ENCODE assay signal across 8 cellular contexts in the genomic region with DNA sequence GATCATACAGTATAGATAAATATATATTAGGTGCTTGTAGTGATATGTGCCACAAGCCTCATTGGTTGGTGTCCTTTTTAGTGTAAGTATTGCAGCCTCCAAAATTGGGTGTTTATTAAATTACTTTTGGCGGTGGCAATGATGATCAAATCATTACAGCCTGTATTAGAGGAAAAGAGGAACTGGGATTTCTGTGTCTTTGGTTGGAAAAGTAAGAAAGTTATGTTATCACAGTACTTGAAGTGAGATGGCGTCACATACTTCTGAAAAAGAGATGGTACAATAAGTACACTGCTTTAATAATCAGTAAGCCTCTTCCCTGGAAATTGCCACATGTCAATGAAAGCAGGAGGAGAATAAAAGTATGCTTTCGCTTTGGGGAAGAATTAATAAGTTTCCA. TPM values are rescaled to one million over a fixed set of nuclear protein-coding genes. Genes with fewer than 3 reads are reported as not detected.
DNase-seq lines count a peak whose midpoint lies in the region; ATAC-seq and TF ChIP-seq lines count a peak whose summit lies in the region.

No MANE protein-coding gene starts in this region.

- H3K4me1 Mint-ChIP-seq in neural progenitor cell: no peaks in the 10 kb centered on the region

- peak overlapping the region; percentile 78 for H3K4me3 ChIP-seq in GM06990 (replicated peaks; ENCODE audit: low read depth, low read length)
- peak overlapping the region; percentile 80 for H3K4me3 ChIP-seq in HUES48 (ENCODE audit: low read depth, low read length)
- peak overlapping the region; percentile 58 to 81 (median 64) for H3K4me3 ChIP-seq in mammary epithelial cell (replicated peaks in 1 of 3; ENCODE audit: insufficient read depth in 1 of 3, low read depth in 2 of 3, low read length in 3 of 3)
- peak overlapping the region; percentile 70 for H3K4me3 ChIP-seq in neural progenitor cell

- dilution Hi-C loops in mammary epithelial cell (cut with HindIII; ENCODE audit: low sequenced_read_pairs): no loop called here

- CTCF ChIA-PET in mammary epithelial cell (lab: Charles Lee; ENCODE audit: low non-redundant PET): interaction anchor here (0.6 kb wide), 2 partner anchors 30 to 82 kb away, joined by 3 read pairs; no protein-coding TSS in a partner anchor

- H3K27ac Mint-ChIP-seq in neural progenitor cell: no peak overlapping the region

- H3K27me3 Mint-ChIP-seq in neural progenitor cell (ENCODE audit: insufficient read depth, low read depth): no peaks in the 10 kb centered on the region

- H3F3A ChIP-seq in neural progenitor cell (ENCODE audit: low read depth): no peaks in the 10 kb centered on the region

- H3K79me2 ChIP-seq in mammary epithelial cell (ENCODE audit: insufficient read depth, low read length) (peaks cover 22% of the 10 kb centered on the region), neural progenitor cell (ENCODE audit: low read depth) (no peaks in the 10 kb centered on the region)

- H3K4me2 ChIP-seq in mammary epithelial cell (ENCODE audit: insufficient read depth, low read depth, low read length) (peak overlapping the region; percentile 81), neural progenitor cell (peak overlapping the region; percentile 75)

- ATAC-seq in HG03039 (IDR thresholded peaks at IDR 0.05; ENCODE audit: unreplicated experiment): no peak
- no peak for ATAC-seq in activated CD4-positive, CD25-positive, alpha-beta regulatory T cell treated with anti-CD3 and anti-CD28 coated beads, Interleukin-2, amount 50 U/mL, for 24 hours

- H3K9me3 ChIP-seq in HUES48 (ENCODE audit: control insufficient read depth, insufficient read depth, low read length) (no peaks in the 10 kb centered on the region), mammary epithelial cell (replicated peaks; ENCODE audit: insufficient read depth, low read length) (no peaks in the 10 kb centered on the region), neural progenitor cell (ENCODE audit: low read depth) (no peaks in the 10 kb centered on the region)

- TF ChIP-seq CTCF in GM06990 (IDR thresholded peaks at IDR 0.05; ENCODE audit: insufficient read depth, low read length, poor library complexity, severe bottlenecking) (no peak), mammary epithelial cell (conservative IDR thresholded peaks at IDR 0.05 in 1 of 2, IDR thresholded peaks at IDR 0.05 in 1 of 2; ENCODE audit: extremely low read depth in 1 of 2, insufficient read depth in 1 of 2, low read depth in 1 of 2, low read length in 2 of 2) (no peak), neural progenitor cell (IDR thresholded peaks at IDR 0.05) (no peak)

- H3K27me3 ChIP-seq in GM06990 (replicated peaks; ENCODE audit: control insufficient read depth, insufficient read depth, low read length) (no peaks in the 10 kb centered on the region), HUES48 (ENCODE audit: control insufficient read depth, insufficient read depth, low read length) (peaks cover 11% of the 10 kb centered on the region), mammary epithelial cell (ENCODE audit: insufficient read depth, low read length) (no peaks in the 10 kb centered on the region), neural progenitor cell (peaks cover 87% of the 10 kb centered on the region)

- intact Hi-C loops in mammary epithelial cell (cut with micrococcal nuclease): loop anchor here (1.0 to 10.0 kb wide), 4 partner anchors 12 to 107 kb away; partner anchors contain the start of genes MPZL2 and UBE4A

- no TSS peak for BruUV-seq in mammary epithelial cell (replicated peaks; lab: Mats Ljungman, UMichigan)

- peak overlapping the region; percentile 95; the same call in 1 of the 2 replicates for H3K9ac ChIP-seq in HUES48 (ENCODE audit: low read depth, low read length)
- H3K9ac ChIP-seq in mammary epithelial cell (ENCODE audit: insufficient read depth, low read length): peak overlapping the region; percentile 96
- no peak overlapping the region for H3K9ac ChIP-seq in neural progenitor cell

- peak overlapping the region; percentile 99 for H3K27ac ChIP-seq in HUES48 (ENCODE audit: low read depth, low read length)
- peak overlapping the region; percentile 96 for H3K27ac ChIP-seq in mammary epithelial cell (ENCODE audit: insufficient read depth, low read depth, low read length)
- no peak overlapping the region for H3K27ac ChIP-seq in neural progenitor cell

- no peaks in the 10 kb centered on the region for H3K36me3 Mint-ChIP-seq in neural progenitor cell

- H3K9me3 Mint-ChIP-seq in neural progenitor cell: peaks cover 3% of the 10 kb centered on the region

- peak overlapping the region; percentile 82 for H3K4me3 Mint-ChIP-seq in neural progenitor cell

- no peaks in the 10 kb centered on the region for H4K20me1 ChIP-seq in mammary epithelial cell (ENCODE audit: insufficient read depth, low read length)
- H4K20me1 ChIP-seq in neural progenitor cell (ENCODE audit: low read depth): no peaks in the 10 kb centered on the region

- H3K4me1 ChIP-seq in HUES48 (ENCODE audit: control insufficient read depth, insufficient read depth, low read length) (0 out of 2 replicates have a peak, but pooled peaks cover 3% of the 10 kb centered on the region), mammary epithelial cell (ENCODE audit: insufficient read depth, low read length) (no peaks in the 10 kb centered on the region), neural progenitor cell (peaks cover 5% of the 10 kb centered on the region)

- H3K36me3 ChIP-seq in GM06990 (ENCODE audit: control insufficient read depth, insufficient read depth, low read length) (no peaks in the 10 kb centered on the region), HUES48 (ENCODE audit: control insufficient read depth, insufficient read depth, low read length) (no peaks in the 10 kb centered on the region), mammary epithelial cell (ENCODE audit: insufficient read depth, low read length) (peaks cover 14% of the 10 kb centered on the region), neural progenitor cell (no peaks in the 10 kb centered on the region)

- 57% methylated on average over 3 of the region's 3 CpGs for WGBS in mammary epithelial cell (ENCODE audit: low coverage, missing lambda C conversion rate)

- in situ Hi-C loops in mammary epithelial cell (cut with MboI; ENCODE audit: low sequenced_read_pairs in 2 of 2): no loop called here

- no peak for DNase-seq in GM06990 (ENCODE audit: extremely low read depth, insufficient read length)
- no peak for DNase-seq in mammary epithelial cell
- DNase-seq in neural progenitor cell (ENCODE audit: low spot score): no peak
- DNase-seq in GOT3 (lab: John Stamatoyannopoulos, UW): no peak
- no peak for DNase-seq in stimulated activated CD8-positive, alpha-beta memory T cell treated with anti-CD3 and anti-CD28 coated beads, Interleukin-4, amount 100 ng/mL, for 48 hours

- H2AFZ ChIP-seq in mammary epithelial cell (ENCODE audit: low read depth, low read length) (peak overlapping the region; percentile 37), neural progenitor cell (replicated peaks) (peak overlapping the region; percentile 100)

RNA-seq across cellular contexts. Expression of gene MPZL3, which starts 0.5 kb away (rescaled TPM):
- total RNA-seq in mammary epithelial cell: 10 to 100 TPM; 10.9 to 25.7 TPM
- polyA plus RNA-seq in mammary epithelial cell: 4.3 TPM
- 25.3 TPM for polyA minus RNA-seq in mammary epithelial cell
- total RNA-seq in neural progenitor cell (ENCODE audit: low replicate concordance): 1.1 and 5.7 TPM in 2 replicates

RNA-seq across cellular contexts. Expression of gene MPZL2, which starts 11.4 kb away (rescaled TPM):
- total RNA-seq in mammary epithelial cell (10 to 100 TPM; 82.5 to 92.3 TPM), neural progenitor cell (ENCODE audit: low replicate concordance) (1.9 and 2.3 TPM in 2 replicates)
- polyA plus RNA-seq in mammary epithelial cell: 82.9 TPM
- polyA minus RNA-seq in mammary epithelial cell: 105 TPM

RNA-seq across cellular contexts. Expression of gene JAML, which starts 27.9 kb away (rescaled TPM):
- total RNA-seq in mammary epithelial cell (not detected), neural progenitor cell (ENCODE audit: low replicate concordance) (0.09 TPM in 1 of 2 replicates, not detected in the other)
- polyA plus RNA-seq in mammary epithelial cell: not detected
- polyA minus RNA-seq in mammary epithelial cell: not detected

RNA-seq across cellular contexts. Expression of gene CD3E, which starts 51.8 kb away (rescaled TPM):
- not detected for total RNA-seq in mammary epithelial cell
- not detected for polyA plus RNA-seq in mammary epithelial cell
- not detected for polyA minus RNA-seq in mammary epithelial cell
- not detected in 2 replicates for total RNA-seq in neural progenitor cell (ENCODE audit: low replicate concordance)

Comparison
In these comparisons a context has a peak if more than half of its experiments do, and no peak if none do; other contexts are left out.
1. RNA of gene MPZL2, which starts 11.4 kb away (total RNA-seq): 82.5 to 92.3 TPM in mammary epithelial cell; 1.9 to 2.3 TPM in neural progenitor cell; every median in the first group is over 10 times any median in the second.
2. Peak in every context shown above with its lines, with median percentiles within 50 percentile points of each other: H3K4me3 ChIP-seq.